8 cellular contexts compared by ENCODE assay signal in genomic region chr6:38640216-38640909, GRCh38. TPM values are rescaled to one million over a fixed set of nuclear protein-coding genes. Genes with fewer than 3 reads are reported as not detected.
DNase-seq lines count a peak whose midpoint lies in the region; ATAC-seq and TF ChIP-seq lines count a peak whose summit lies in the region.

No MANE protein-coding gene starts in this region.

- no peak for ATAC-seq in GM19351 (IDR thresholded peaks at IDR 0.05; ENCODE audit: unreplicated experiment)

- H3K27ac ChIP-seq in HUES6 (ENCODE audit: low read depth, low read length) (peak overlapping the region; percentile 78; the same call in 1 of the 2 replicates), angular gyrus (ENCODE audit: low read depth, low read length) (peak overlapping the region; percentile 92), layer of hippocampus (ENCODE audit: low read depth, low read length) (peak overlapping the region; percentile 94), temporal lobe (ENCODE audit: low read depth, low read length) (peak overlapping the region; percentile 77)

- TF ChIP-seq CTCF in GM12875 (IDR thresholded peaks at IDR 0.05; ENCODE audit: borderline replicate concordance, insufficient read depth, low read depth, low read length) = no peak

- H3K4me3 ChIP-seq in GM12875 (ENCODE audit: low read depth, low read length) (peak overlapping the region; percentile 52), HUES6 (ENCODE audit: low read depth, low read length) (peak overlapping the region; percentile 93)

- H3K27me3 ChIP-seq in HUES6 (ENCODE audit: control insufficient read depth, insufficient read depth, low read length) (peaks cover 9% of the 10 kb centered on the region; the same call in 1 of the 2 replicates), layer of hippocampus (ENCODE audit: control insufficient read depth, insufficient read depth, low read length) (no peaks in the 10 kb centered on the region)

- peaks cover 11% of the 10 kb centered on the region for H3K4me1 ChIP-seq in HUES6 (ENCODE audit: control insufficient read depth, insufficient read depth, low read length)

- H3K36me3 ChIP-seq in HUES6 (ENCODE audit: control insufficient read depth, insufficient read depth, low read length) = no peaks in the 10 kb centered on the region

- H3K9ac ChIP-seq in HUES6 (ENCODE audit: low read length) = peak overlapping the region; percentile 81

- H3K9me3 ChIP-seq in HUES6 (ENCODE audit: control insufficient read depth, insufficient read depth, low read depth, low read length) = no peaks in the 10 kb centered on the region

- DNase-seq in MV-4-11 (lab: John Stamatoyannopoulos, UW) = no peak
- no peak for DNase-seq in D341Med (ENCODE audit: low spot score)

RNA-seq across cellular contexts. Expression of gene BTBD9, which starts 0.6 kb away (rescaled TPM):
- 25.1 TPM for total RNA-seq in temporal lobe
